18 cellular contexts compared by ENCODE assay signal in the genomic region with DNA sequence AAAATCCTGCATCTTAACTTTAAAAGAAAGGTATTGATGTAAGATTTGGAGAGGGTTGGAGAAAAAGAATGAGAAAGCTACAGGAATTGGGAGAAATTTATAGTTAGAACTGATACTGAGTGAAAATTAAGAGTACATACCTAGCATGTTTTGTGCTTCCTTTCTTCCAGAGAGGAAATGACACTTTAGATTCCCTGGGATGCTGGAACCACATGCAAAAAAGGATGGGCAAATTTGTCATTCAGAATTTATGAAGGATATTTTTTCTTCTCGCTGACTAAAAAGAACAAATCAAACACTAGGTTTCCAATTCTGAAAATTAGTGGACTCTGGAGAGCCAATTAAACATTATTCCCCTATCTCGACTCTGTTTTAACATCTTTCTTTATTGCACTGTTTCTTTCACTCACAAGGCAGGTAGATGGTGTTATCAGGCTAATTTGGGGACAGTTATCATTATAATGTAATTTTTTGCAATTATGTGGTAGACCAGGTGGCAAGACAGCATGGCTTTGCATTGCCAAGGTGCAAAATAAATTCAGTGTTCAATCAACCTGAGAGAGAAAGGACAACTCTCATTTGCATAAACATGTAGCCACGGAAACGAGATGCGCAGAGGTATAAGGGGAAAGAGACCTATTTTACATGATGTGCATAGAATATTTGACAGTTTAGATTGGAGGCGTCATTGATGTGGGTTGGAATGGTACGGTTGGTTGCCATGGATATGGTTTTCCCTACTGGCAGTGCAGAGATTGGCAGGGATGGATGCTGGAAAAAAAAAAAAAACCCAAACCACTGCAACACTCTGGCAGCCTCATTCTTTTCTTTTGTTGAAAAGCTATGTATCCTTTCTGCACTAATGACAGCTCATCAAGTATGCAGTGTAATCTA.
"Had no signal": no experiment of that assay in that cellular context is flagged by ENCODE, and none has a peak within 500 bp of the region (broad histone marks: within the 10 kb centered on the region; RNA-seq: fewer than 3 reads in every experiment).

No MANE protein-coding gene starts in this region.

- H3K36me3 ChIP-seq: adrenal gland, cardiac muscle cell, lower lobe of right lung, spleen, tibial artery had no signal

- ATAC-seq: foreskin keratinocyte; left colon; lower lobe of right lung; natural killer cell treated with Interleukin-12 subunit alpha and Interleukin-12 subunit beta and Interleukin-15 and Interleukin-18, amount 100 ng/mL, for 72 hours had no signal

- H3K4me3 ChIP-seq: adrenal gland, cardiac muscle cell, lower lobe of right lung, spleen, tibial artery had no signal

- DNase-seq: activated CD4-positive, alpha-beta T cell treated with anti-CD3 and anti-CD28 coated beads for 1 hour; activated CD8-positive, alpha-beta memory T cell treated with anti-CD3 and anti-CD28 coated beads for 24 hours; activated gamma-delta T cell; adrenal gland; endodermal cell; foreskin keratinocyte; hippocampal formation; islet precursor cell; left colon; lower lobe of right lung; spleen; stimulated activated CD4-positive, alpha-beta T cell treated with anti-CD3 and anti-CD28 coated beads, Interleukin-1b, Interleukin-23, amount 100 ng/mL, for 48 hours; stimulated activated naive CD4-positive, alpha-beta T cell treated with Interleukin-2 at 50 U/mL for 16 hours; tibial artery had no signal

- H3K4me3 Mint-ChIP-seq: activated naive CD4-positive, alpha-beta T cell treated with anti-CD3 and anti-CD28 coated beads, Interleukin-2, amount 50 U/mL, for 24 hours; endodermal cell; natural killer cell treated with Interleukin-12 subunit alpha and Interleukin-12 subunit beta and Interleukin-15 and Interleukin-18, amount 100 ng/mL, for 72 hours had no signal

- H3K27ac ChIP-seq: adrenal gland, cardiac muscle cell, foreskin keratinocyte, lower lobe of right lung, spleen, tibial artery, VCaP had no signal

- H3K4me1 Mint-ChIP-seq: activated naive CD4-positive, alpha-beta T cell treated with anti-CD3 and anti-CD28 coated beads, Interleukin-2, amount 50 U/mL, for 24 hours had no signal

- H3K27ac Mint-ChIP-seq: activated naive CD4-positive, alpha-beta T cell treated with anti-CD3 and anti-CD28 coated beads, Interleukin-2, amount 50 U/mL, for 24 hours; endodermal cell; natural killer cell treated with Interleukin-12 subunit alpha and Interleukin-12 subunit beta and Interleukin-15 and Interleukin-18, amount 100 ng/mL, for 72 hours had no signal

- H3K27me3 ChIP-seq: adrenal gland, cardiac muscle cell, foreskin keratinocyte, spleen, tibial artery had no signal

- H3K36me3 Mint-ChIP-seq: activated naive CD4-positive, alpha-beta T cell treated with anti-CD3 and anti-CD28 coated beads, Interleukin-2, amount 50 U/mL, for 24 hours; natural killer cell treated with Interleukin-12 subunit alpha and Interleukin-12 subunit beta and Interleukin-15 and Interleukin-18, amount 100 ng/mL, for 72 hours had no signal

- H3K9me3 Mint-ChIP-seq: activated naive CD4-positive, alpha-beta T cell treated with anti-CD3 and anti-CD28 coated beads, Interleukin-2, amount 50 U/mL, for 24 hours; endodermal cell had no signal

- H3K27me3 Mint-ChIP-seq: activated naive CD4-positive, alpha-beta T cell treated with anti-CD3 and anti-CD28 coated beads, Interleukin-2, amount 50 U/mL, for 24 hours had no signal

- H3K4me1 ChIP-seq: adrenal gland, lower lobe of right lung, spleen, tibial artery had no signal

- H3K9me3 ChIP-seq: lower lobe of right lung, spleen, tibial artery had no signal
